10 cellular contexts compared by ENCODE assay signal in genomic region chr15:55743615-55743978, GRCh38. TPM values are rescaled to one million over a fixed set of nuclear protein-coding genes. Genes with fewer than 3 reads are reported as not detected.
A peak's percentile ranks its signal among the peaks of the same experiment; 100 is the strongest.
DNase-seq lines count a peak whose midpoint lies in the region; ATAC-seq and TF ChIP-seq lines count a peak whose summit lies in the region.
"Had no signal": no experiment of that assay in that cellular context is flagged by ENCODE, and none has a peak within 500 bp of the region (broad histone marks: within the 10 kb centered on the region; RNA-seq: fewer than 3 reads in every experiment).

No MANE protein-coding gene starts in this region.

- no peak overlapping the region for H3K27ac Mint-ChIP-seq in MCF 10A (ENCODE audit: low read depth, unreplicated experiment)

- TF ChIP-seq CTCF in breast epithelium (IDR thresholded peaks at IDR 0.05) (no peak), MCF 10A (IDR thresholded peaks at IDR 0.05; ENCODE audit: unreplicated experiment) (no peak), brain microvascular endothelial cell (IDR thresholded peaks at IDR 0.05; ENCODE audit: low read depth, low read length, missing control alignments) (no peak)

- in situ Hi-C loops in brain microvascular endothelial cell (cut with HindIII; ENCODE audit: low pct_ligation_motif_present, low sequenced_read_pairs), result no loop called here

- no peaks in the 10 kb centered on the region for H3K9me3 Mint-ChIP-seq in MCF 10A (ENCODE audit: unreplicated experiment)

- no TSS peak for BruUV-seq in MCF 10A (replicated peaks; lab: Mats Ljungman, UMichigan)

- H3K27ac ChIP-seq in breast epithelium, result peak overlapping the region; percentile 65 to 90
- no peak overlapping the region for H3K27ac ChIP-seq in brain microvascular endothelial cell
- H3K27ac ChIP-seq in urinary bladder (ENCODE audit: low read depth), result no peak overlapping the region

- H3K27me3 ChIP-seq in breast epithelium (no peaks in the 10 kb centered on the region), brain microvascular endothelial cell (replicated peaks) (no peaks in the 10 kb centered on the region), mucosa of stomach (ENCODE audit: control insufficient read depth, insufficient read depth, low read length) (peaks cover 28% of the 10 kb centered on the region)

- H3K9ac ChIP-seq in mucosa of stomach (ENCODE audit: low read length), result peak overlapping the region; percentile 47

- H3K4me1 ChIP-seq in breast epithelium (peaks cover 0 to 7% of the 10 kb centered on the region in 2 donors), mucosa of stomach (ENCODE audit: control insufficient read depth, insufficient read depth, low read length) (peaks cover 10% of the 10 kb centered on the region), urinary bladder (ENCODE audit: insufficient read depth) (no peaks in the 10 kb centered on the region)

- 8% methylated on average over 9 of the region's 9 CpGs for WGBS in urinary bladder

- no peak overlapping the region for H3K4me3 Mint-ChIP-seq in MCF 10A (ENCODE audit: unreplicated experiment)

- intact Hi-C loops in breast epithelium (cut with DNase I; ENCODE audit: low total_unique reads), result loop anchor here (10.0 kb wide), 1 partner anchor 1819 kb away; no protein-coding TSS in a partner anchor
- intact Hi-C loops in MCF 10A (cut with micrococcal nuclease), result no loop called here

- TF ChIP-seq POLR2A in breast epithelium (IDR thresholded peaks at IDR 0.05), result no peak

- no peaks in the 10 kb centered on the region for H3K36me3 Mint-ChIP-seq in MCF 10A (ENCODE audit: insufficient read depth, unreplicated experiment)

- no peak for ATAC-seq in GM18868 (IDR thresholded peaks at IDR 0.05; ENCODE audit: unreplicated experiment)

- no peaks in the 10 kb centered on the region for H3K27me3 Mint-ChIP-seq in MCF 10A (ENCODE audit: insufficient read depth, unreplicated experiment)

- CTCF ChIA-PET in MCF 10A (lab: Yijun Ruan, JAX), result interaction anchor here (0.7 to 3.0 kb wide), 2 partner anchors 9 to 31 kb away, joined by 3 to 20 read pairs; no protein-coding TSS in a partner anchor

- DNase-seq in breast epithelium (ENCODE audit: low spot score in 2 of 2) (no peak), MCF 10A (ENCODE audit: unreplicated experiment) (no peak), brain microvascular endothelial cell (no peak), putamen (ENCODE audit: low spot score) (no peak), dermis blood vessel endothelial cell (no peak)
- DNase-seq: activated naive CD4-positive, alpha-beta T cell treated with Interleukin-2 at 50 U/mL for 16 hours; DND-41 had no signal

- POLR2A ChIA-PET in MCF 10A (lab: Yijun Ruan, JAX), result no interaction called here

- no peaks in the 10 kb centered on the region for H3K4me1 Mint-ChIP-seq in MCF 10A (ENCODE audit: insufficient read depth, unreplicated experiment)

- H3K4me3 ChIP-seq in breast epithelium (peak overlapping the region; percentile 72 to 96 (median 76)), brain microvascular endothelial cell (ENCODE audit: low read depth, low read length) (peak overlapping the region; percentile 72), mucosa of stomach (ENCODE audit: low read length) (no peak overlapping the region), urinary bladder (ENCODE audit: low read depth, low read length) (peak overlapping the region; percentile 89)

- H3K36me3 ChIP-seq in breast epithelium (no peaks in the 10 kb centered on the region), brain microvascular endothelial cell (replicated peaks) (no peaks in the 10 kb centered on the region), mucosa of stomach (ENCODE audit: control insufficient read depth, insufficient read depth, low read length) (no peaks in the 10 kb centered on the region), urinary bladder (ENCODE audit: insufficient read depth) (no peaks in the 10 kb centered on the region)

- H3K9me3 ChIP-seq in breast epithelium, result no peaks in the 10 kb centered on the region
- no peaks in the 10 kb centered on the region for H3K9me3 ChIP-seq in mucosa of stomach (ENCODE audit: control insufficient read depth, low read length)

RNA-seq across cellular contexts. Expression of gene PRTG, which starts 0.6 kb away (rescaled TPM):
- 10 to 100 TPM in 1 of 3 donors, 1 to 10 TPM in 2; 5.2 to 11.6 (median 5.8) TPM for total RNA-seq in breast epithelium
- total RNA-seq in MCF 10A (2022), result 1.3 and 3.5 TPM in 2 replicates
- 16.2 TPM for total RNA-seq in urinary bladder
- 0.68 TPM for polyA plus RNA-seq in urinary bladder
- 2.6 and 7.5 TPM in 2 replicates for total RNA-seq in dermis blood vessel endothelial cell

Comparison
In these comparisons a context has a peak if more than half of its experiments do, and no peak if none do; other contexts are left out.
1. H3K27ac ChIP-seq: peak in breast epithelium (2 of 2); none in brain microvascular endothelial cell (single experiment) and urinary bladder (single experiment).